In genomic region chr5:172002310-172002709, GRCh38 we compare ENCODE assay signal across 8 cellular contexts. TPM values are rescaled to one million over a fixed set of nuclear protein-coding genes. Genes with fewer than 3 reads are reported as not detected.
DNase-seq lines count a peak whose midpoint lies in the region; ATAC-seq and TF ChIP-seq lines count a peak whose summit lies in the region.

No MANE protein-coding gene starts in this region.

- DNase-seq in activated T-cell treated with anti-CD3 and anti-CD28 coated beads, Interleukin-2, amount 50 U/mL, for 72 hours: peak in 1 of 2 donors; percentile 10
- no peak for DNase-seq in activated T-cell treated with anti-CD3 and anti-CD28 coated beads for 4 hours
- DNase-seq in NB4 (ENCODE audit: low read depth): peak; percentile 37
- DNase-seq in erythroblast (lab: John Stamatoyannopoulos, UW): peak; percentile 59
- no peak for DNase-seq in stomach
- DNase-seq in activated CD8-positive, alpha-beta memory T cell treated with anti-CD3 and anti-CD28 coated beads, Interleukin-2, amount 50 U/mL, for 4 hours: no peak

- no peaks in the 10 kb centered on the region for H3K27me3 ChIP-seq in stomach

- H3K4me1 Mint-ChIP-seq in activated T-cell treated with anti-CD3 and anti-CD28 coated beads, Interleukin-2, amount 50 U/mL, for 72 hours (ENCODE audit: low read depth): peaks cover 81% of the 10 kb centered on the region

- no peaks in the 10 kb centered on the region for H3K9me3 ChIP-seq in stomach

- TF ChIP-seq CTCF in NB4 (IDR thresholded peaks at IDR 0.05; ENCODE audit: low read depth, low read length) (peak; percentile 58), stomach (IDR thresholded peaks at IDR 0.05) (no peak)

- H3K4me3 Mint-ChIP-seq in activated T-cell treated with anti-CD3 and anti-CD28 coated beads, Interleukin-2, amount 50 U/mL, for 72 hours: peak overlapping the region; percentile 51 to 66

- ATAC-seq in activated T-cell treated with anti-CD3 and anti-CD28 coated beads, Interleukin-2, amount 50 U/mL, for 72 hours (replicated peaks in 1 of 2): no peak
- ATAC-seq in GM19328 (IDR thresholded peaks at IDR 0.05; ENCODE audit: unreplicated experiment) (no peak), HG03460 (IDR thresholded peaks at IDR 0.05; ENCODE audit: unreplicated experiment) (no peak)

- H3K9me3 Mint-ChIP-seq in activated T-cell treated with anti-CD3 and anti-CD28 coated beads, Interleukin-2, amount 50 U/mL, for 72 hours: no peaks in the 10 kb centered on the region

- H3K27me3 Mint-ChIP-seq in activated T-cell treated with anti-CD3 and anti-CD28 coated beads, Interleukin-2, amount 50 U/mL, for 72 hours (ENCODE audit: low read depth): no peaks in the 10 kb centered on the region

- H3K4me1 ChIP-seq in stomach: peaks cover 42 to 85% (median 66%) of the 10 kb centered on the region in 4 donors

- peak overlapping the region in 4 of 5 donors; percentile 61 to 100 (median 98) for H3K27ac ChIP-seq in stomach

- intact Hi-C loops in stomach (cut with DNase I; ENCODE audit: low total_unique reads): no loop called here

- H3K36me3 ChIP-seq in stomach: no peaks in the 10 kb centered on the region

- TF ChIP-seq POLR2A in NB4 (IDR thresholded peaks at IDR 0.05; ENCODE audit: extremely low read depth, insufficient read length) (no peak), erythroblast (IDR thresholded peaks at IDR 0.05; ENCODE audit: low read length) (no peak), stomach (IDR thresholded peaks at IDR 0.05) (no peak)

- no peak for TF ChIP-seq EP300 in stomach (IDR thresholded peaks at IDR 0.05)

- H3K27ac Mint-ChIP-seq in activated T-cell treated with anti-CD3 and anti-CD28 coated beads, Interleukin-2, amount 50 U/mL, for 72 hours: peak overlapping the region; percentile 43

- H3K36me3 Mint-ChIP-seq in activated T-cell treated with anti-CD3 and anti-CD28 coated beads, Interleukin-2, amount 50 U/mL, for 72 hours (ENCODE audit: insufficient read depth in 2 of 2): peaks cover 5 to 16% of the 10 kb centered on the region in 2 donors

- WGBS in stomach, 5 donors: 18 to 29% (median 22%) methylated on average over 2 of the region's 2 CpGs

- no peak overlapping the region for H3K4me3 ChIP-seq in NB4 (ENCODE audit: low read depth, low read length)
- H3K4me3 ChIP-seq in stomach: no peak overlapping the region

RNA-seq across cellular contexts. Expression of gene FBXW11, which starts 4.1 kb away (rescaled TPM):
- 10 to 100 TPM; 43.2 to 55.2 TPM for total RNA-seq in activated T-cell treated with anti-CD3 and anti-CD28 coated beads, Interleukin-2, amount 50 U/mL, for 72 hours
- total RNA-seq in stomach: 100 to 1,000 TPM in 3 of 5 donors, 10 to 100 TPM in 1, 1 to 10 TPM in 1; 4.3 to 117 (median 101) TPM
- 10 to 100 TPM in 2 of 3 donors, 1 to 10 TPM in 1; 9.0 to 29.3 (median 19.9) TPM for polyA plus RNA-seq in stomach

Comparison
In these comparisons a context has a peak if more than half of its experiments do, and no peak if none do; other contexts are left out.
1. DNase-seq: peak in NB4 (single experiment) and erythroblast (2 of 2); none in activated T-cell treated with anti-CD3 and anti-CD28 coated beads for 4 hours (single experiment), stomach (single experiment) and activated CD8-positive, alpha-beta memory T cell treated with anti-CD3 and anti-CD28 coated beads, Interleukin-2, amount 50 U/mL, for 4 hours (single experiment).